Comparison of ENCODE assay signal across 16 cellular contexts in genomic region chr17:78396436-78397335, GRCh38. TPM values are rescaled to one million over a fixed set of nuclear protein-coding genes. Genes with fewer than 3 reads are reported as not detected.
A peak's percentile ranks its signal among the peaks of the same experiment; 100 is the strongest.
DNase-seq lines count a peak whose midpoint lies in the region; ATAC-seq, FAIRE-seq and TF ChIP-seq lines count a peak whose summit lies in the region.
"Had no signal": no experiment of that assay in that cellular context is flagged by ENCODE, and none has a peak within 500 bp of the region (broad histone marks: within the 10 kb centered on the region; RNA-seq: fewer than 3 reads in every experiment).

No MANE protein-coding gene starts in this region.

- H3K27ac Mint-ChIP-seq in astrocyte (ENCODE audit: unreplicated experiment) = peak overlapping the region; percentile 41
- H3K27ac Mint-ChIP-seq: activated T-helper 2 cell treated with anti-CD3 and anti-CD28 coated beads, Interferon-gamma antibody, Interleukin-2, Interleukin-4, amounts not matched to agents 10 μg/mL and 5 μg/mL and 100 μg/mL, durations not matched to agents 14 hours and 24 hours and 36 hours had no signal

- ATAC-seq in heart left ventricle (peak; percentile 56 to 72 (median 72)), sciatic nerve (peak; percentile 47), HG03108 (IDR thresholded peaks at IDR 0.05; ENCODE audit: unreplicated experiment) (no peak)

- no peak for FAIRE-seq in astrocyte (lab: Jason Lieb, UNC)
- FAIRE-seq: kidney had no signal

- H3K27ac ChIP-seq in astrocyte (ENCODE audit: low read depth, low read length) (peak overlapping the region; percentile 22), heart left ventricle (peak overlapping the region; percentile 38 to 91 (median 87)), colonic mucosa (no peak overlapping the region)
- H3K27ac ChIP-seq: C4-2B had no signal

- H3K27me3 ChIP-seq in astrocyte (ENCODE audit: insufficient read depth, low read length) (no peaks in the 10 kb centered on the region), heart left ventricle (no peaks in the 10 kb centered on the region), colonic mucosa (no peaks in the 10 kb centered on the region)
- H3K27me3 ChIP-seq: neutrophil had no signal

- H2AFZ ChIP-seq in astrocyte (ENCODE audit: low read depth, low read length) = no peak overlapping the region

- H3K4me2 ChIP-seq in astrocyte (ENCODE audit: low read length) = no peak overlapping the region

- H3K4me3 Mint-ChIP-seq in astrocyte (ENCODE audit: unreplicated experiment) = no peak overlapping the region
- H3K4me3 Mint-ChIP-seq: central memory CD8-positive, alpha-beta T cell had no signal

- H3K9ac ChIP-seq in astrocyte (ENCODE audit: low read length) (peak overlapping the region; percentile 47), colonic mucosa (ENCODE audit: low read depth in 2 of 2, low read length in 2 of 2) (no peak overlapping the region)

- WGBS in heart left ventricle, 4 donors = 21 to 28% (median 24%) methylated on average over 6 to 14 of the region's 14 CpGs

- peaks cover 37% of the 10 kb centered on the region for H3K36me3 Mint-ChIP-seq in astrocyte (ENCODE audit: low read depth, unreplicated experiment)

- H3K4me1 ChIP-seq in astrocyte (ENCODE audit: insufficient read depth, low read length) (peaks cover 17% of the 10 kb centered on the region), heart left ventricle (peaks cover 16 to 60% (median 45%) of the 10 kb centered on the region in 12 donors), colonic mucosa (no peaks in the 10 kb centered on the region)

- intact Hi-C loops in heart left ventricle (cut with DNase I) = loop anchor here in 1 of 10 donors (2.0 kb wide), 1 partner anchor 18 kb away; the partner anchor contains the start of gene PGS1
- intact Hi-C loops in sciatic nerve (cut with DNase I) = no loop called here
- intact Hi-C loops in colonic mucosa (cut with DNase I) = no loop called here

- in situ Hi-C loops in G401 (cut with HindIII; ENCODE audit: low sequenced_read_pairs) = no loop called here

- H4K20me1 ChIP-seq in astrocyte (ENCODE audit: insufficient read depth, low read length) = peaks cover 70% of the 10 kb centered on the region

- no peak for TF ChIP-seq CTCF in LNCaP clone FGC (IDR thresholded peaks at IDR 0.05; ENCODE audit: control insufficient read depth, extremely low read depth, insufficient read depth)
- TF ChIP-seq CTCF in astrocyte (IDR thresholded peaks at IDR 0.05; ENCODE audit: insufficient read depth, low read depth, low read length) = no peak
- TF ChIP-seq CTCF in heart left ventricle (IDR thresholded peaks at IDR 0.05) = no peak
- TF ChIP-seq CTCF in colonic mucosa (IDR thresholded peaks at IDR 0.05) = no peak

- H3K27me3 Mint-ChIP-seq in astrocyte (ENCODE audit: low read depth, unreplicated experiment) = no peaks in the 10 kb centered on the region
- H3K27me3 Mint-ChIP-seq: central memory CD8-positive, alpha-beta T cell had no signal

- H3K4me3 ChIP-seq in LNCaP clone FGC (ENCODE audit: low read depth, low read length) (no peak overlapping the region), astrocyte (ENCODE audit: insufficient read depth, low read depth, low read length) (no peak overlapping the region), heart left ventricle (no peak overlapping the region), colonic mucosa (no peak overlapping the region)

- peaks cover 54% of the 10 kb centered on the region for H3K4me1 Mint-ChIP-seq in astrocyte (ENCODE audit: low read depth, unreplicated experiment)

- H3K9me3 Mint-ChIP-seq in astrocyte (ENCODE audit: unreplicated experiment) = no peaks in the 10 kb centered on the region
- H3K9me3 Mint-ChIP-seq: activated T-helper 2 cell treated with anti-CD3 and anti-CD28 coated beads, Interferon-gamma antibody, Interleukin-2, Interleukin-4, amounts not matched to agents 10 μg/mL and 5 μg/mL and 100 μg/mL, durations not matched to agents 14 hours and 24 hours and 36 hours; central memory CD8-positive, alpha-beta T cell had no signal

- no peak for TF ChIP-seq POLR2A in heart left ventricle (IDR thresholded peaks at IDR 0.05)

- DNase-seq in LNCaP clone FGC (ENCODE audit: low read depth) (peak; percentile 85), astrocyte (ENCODE audit: low read depth) (no peak), heart left ventricle (peak in 4 of 5 donors; percentile 51 to 76 (median 66)), sciatic nerve (ENCODE audit: low spot score) (no peak), SHP77 (lab: John Stamatoyannopoulos, UW) (no peak), colonic mucosa (no peak), G401 (ENCODE audit: low spot score) (no peak)
- DNase-seq: kidney; NCI-H526 treated with DMSO at 0.1 percent for 48 hours; stimulated activated CD4-positive, alpha-beta T cell treated with anti-CD3 and anti-CD28 coated beads, Interleukin-1b, Interleukin-23, amount 100 ng/mL, for 48 hours; stimulated activated naive CD4-positive, alpha-beta T cell had no signal

- H3K36me3 ChIP-seq in astrocyte (ENCODE audit: insufficient read depth, low read length) (peaks cover 24% of the 10 kb centered on the region), heart left ventricle (peaks cover 0 to 100% (median 53%) of the 10 kb centered on the region in 9 donors), colonic mucosa (peaks cover 38% of the 10 kb centered on the region)

- H3K9me3 ChIP-seq in astrocyte (ENCODE audit: insufficient read depth, low read depth, low read length) = no peaks in the 10 kb centered on the region
- no peaks in the 10 kb centered on the region for H3K9me3 ChIP-seq in heart left ventricle
- no peaks in the 10 kb centered on the region for H3K9me3 ChIP-seq in colonic mucosa
- H3K9me3 ChIP-seq: neutrophil had no signal

- peaks cover 68% of the 10 kb centered on the region for H3K79me2 ChIP-seq in astrocyte (ENCODE audit: insufficient read depth, low read length)

RNA-seq across cellular contexts. Expression of gene PGS1, which starts 18.2 kb away (rescaled TPM):
- total RNA-seq in astrocyte (31.3 and 32.0 TPM in 2 replicates), heart left ventricle (10 to 100 TPM; 14.2 to 32.8 (median 17.3) TPM), sciatic nerve (59.2 TPM), colonic mucosa (10 to 100 TPM; 33.3 to 40.2 TPM)
- polyA plus RNA-seq in heart left ventricle = 10 to 100 TPM; 11.9 to 24.6 TPM
- total RNA-seq in G401 (2014; rRNA removed; shearing (Covaris generic)) = 16.3 and 43.0 TPM in 2 replicates

RNA-seq across cellular contexts. Expression of gene SOCS3, which starts 36.8 kb away (rescaled TPM):
- total RNA-seq in astrocyte (13.4 and 16.7 TPM in 2 replicates), heart left ventricle (100 to 1,000 TPM in 1 of 9 donors, 10 to 100 TPM in 5, 1 to 10 TPM in 3; 4.6 to 134 (median 18.4) TPM), sciatic nerve (144 TPM), colonic mucosa (10 to 100 TPM; 19.7 to 29.4 TPM)
- 10 to 100 TPM; 15.2 to 15.9 TPM for polyA plus RNA-seq in heart left ventricle
- 72.7 and 90.1 TPM in 2 replicates for total RNA-seq in G401 (2014; rRNA removed; shearing (Covaris generic))

Comparison
In these comparisons a context has a peak if more than half of its experiments do, and no peak if none do; other contexts are left out.
1. DNase-seq: peak in LNCaP clone FGC (single experiment) and heart left ventricle (4 of 5); none in astrocyte (single experiment), sciatic nerve (single experiment), SHP77 (0 of 2), colonic mucosa (single experiment) and G401 (single experiment).